ENCODE assay signal across 8 cellular contexts in genomic region chr17:81365601-81366585, GRCh38. TPM values are rescaled to one million over a fixed set of nuclear protein-coding genes. Genes with fewer than 3 reads are reported as not detected.
A peak's percentile ranks its signal among the peaks of the same experiment; 100 is the strongest.
DNase-seq lines count a peak whose midpoint lies in the region; ATAC-seq and TF ChIP-seq lines count a peak whose summit lies in the region.

No MANE protein-coding gene starts in this region.

- peaks cover 14% of the 10 kb centered on the region for H3K27me3 ChIP-seq in CD8-positive, alpha-beta memory T cell (ENCODE audit: insufficient read depth, low read length, poor library complexity, severe bottlenecking)
- H3K27me3 ChIP-seq in thyroid gland, result no peaks in the 10 kb centered on the region

- H3K27ac Mint-ChIP-seq in CD8-positive, alpha-beta memory T cell, result peak overlapping the region in 1 of 8 donors; percentile 62

- no peaks in the 10 kb centered on the region for H3K36me3 ChIP-seq in CD8-positive, alpha-beta memory T cell (ENCODE audit: insufficient read depth, low read length)
- no peaks in the 10 kb centered on the region for H3K36me3 ChIP-seq in thyroid gland

- intact Hi-C loops in left colon (cut with DNase I, micrococcal nuclease), result no loop called here
- intact Hi-C loops in thyroid gland (cut with DNase I), result no loop called here

- H3K9me3 Mint-ChIP-seq in CD8-positive, alpha-beta memory T cell, result peaks cover 0 to 2% (median 0%) of the 10 kb centered on the region in 5 donors

- H3K27me3 Mint-ChIP-seq in CD8-positive, alpha-beta memory T cell, result peaks cover 30 to 50% of the 10 kb centered on the region in 2 donors

- H3K4me3 ChIP-seq in CD8-positive, alpha-beta memory T cell (ENCODE audit: low read length), result peak overlapping the region; percentile 29
- no peak overlapping the region for H3K4me3 ChIP-seq in thyroid gland (replicated peaks in 1 of 3)

- peak; percentile 86 for ATAC-seq in left colon

- peaks cover 15 to 18% (median 15%) of the 10 kb centered on the region in 3 donors for H3K4me1 Mint-ChIP-seq in CD8-positive, alpha-beta memory T cell

- TF ChIP-seq CTCF in thyroid gland (IDR thresholded peaks at IDR 0.05), result no peak

- CTCF ChIA-PET in CD8-positive, alpha-beta memory T cell (lab: Charles Lee), result no interaction called here

- H3K4me3 Mint-ChIP-seq in CD8-positive, alpha-beta memory T cell, result peak overlapping the region in 6 of 7 donors; percentile 43 to 66 (median 58)

- no peaks in the 10 kb centered on the region for H3K9me3 ChIP-seq in CD8-positive, alpha-beta memory T cell (ENCODE audit: low read length)
- no peaks in the 10 kb centered on the region for H3K9me3 ChIP-seq in thyroid gland

- DNase-seq in CD8-positive, alpha-beta memory T cell, result peak in 1 of 5 donors; percentile 29
- DNase-seq in NCI-H1105 treated with DMSO at 0.1 percent for 48 hours (lab: John Stamatoyannopoulos, UW) (peak; percentile 76), amniotic epithelial cell (ENCODE audit: low read depth) (peak; percentile 98), left colon (peak; percentile 79 to 89), thyroid gland (peak; percentile 86 to 93), GOT3 (lab: John Stamatoyannopoulos, UW) (no peak), D341Med (ENCODE audit: low spot score) (no peak)
- no peak for DNase-seq in stimulated activated CD4-positive, alpha-beta T cell treated with anti-CD3 and anti-CD28 coated beads, Interleukin-4, amount 100 ng/mL, for 4 hours

- H3K4me1 ChIP-seq in CD8-positive, alpha-beta memory T cell (ENCODE audit: insufficient read depth, low read length), result peaks cover 14% of the 10 kb centered on the region
- peaks cover 17% of the 10 kb centered on the region in 2 donors for H3K4me1 ChIP-seq in thyroid gland

- no peaks in the 10 kb centered on the region for H3K36me3 Mint-ChIP-seq in CD8-positive, alpha-beta memory T cell

- peak overlapping the region; percentile 66 for H3K27ac ChIP-seq in CD8-positive, alpha-beta memory T cell (ENCODE audit: low read depth, low read length)
- peak overlapping the region; percentile 55 to 71 (median 67) for H3K27ac ChIP-seq in thyroid gland

- peak in 1 of 2 donors; percentile 55 for TF ChIP-seq POLR2A in thyroid gland (IDR thresholded peaks at IDR 0.05)

- WGBS in thyroid gland, 2 donors, result 45 to 47% methylated on average over 17 to 29 of the region's 30 CpGs

- POLR2A ChIA-PET in CD8-positive, alpha-beta memory T cell (lab: Charles Lee), result no interaction called here

RNA-seq across cellular contexts. Expression of gene BAHCC1, which starts 29.4 kb away (rescaled TPM):
- total RNA-seq in CD8-positive, alpha-beta memory T cell, result not detected
- not detected for polyA plus RNA-seq in CD8-positive, alpha-beta memory T cell
- total RNA-seq in left colon (10 to 100 TPM; 12.2 to 14.2 TPM), thyroid gland (10 to 100 TPM; 13.7 to 33.7 (median 23.9) TPM)

Comparison
In these comparisons a context has a peak if more than half of its experiments do, and no peak if none do; other contexts are left out.
1. DNase-seq: peak in NCI-H1105 treated with DMSO at 0.1 percent for 48 hours (single experiment), amniotic epithelial cell (single experiment), left colon (2 of 2) and thyroid gland (2 of 2); none in stimulated activated CD4-positive, alpha-beta T cell treated with anti-CD3 and anti-CD28 coated beads, Interleukin-4, amount 100 ng/mL, for 4 hours (0 of 2), GOT3 (single experiment) and D341Med (single experiment).
2. RNA of gene BAHCC1, which starts 29.4 kb away (total RNA-seq): 13.7 to 33.7 TPM in thyroid gland and 12.2 to 14.2 TPM in left colon; not detected in CD8-positive, alpha-beta memory T cell; every median in the first group is over 10 times any median in the second.